ENCODE assay signal across 15 cellular contexts in the genomic region with DNA sequence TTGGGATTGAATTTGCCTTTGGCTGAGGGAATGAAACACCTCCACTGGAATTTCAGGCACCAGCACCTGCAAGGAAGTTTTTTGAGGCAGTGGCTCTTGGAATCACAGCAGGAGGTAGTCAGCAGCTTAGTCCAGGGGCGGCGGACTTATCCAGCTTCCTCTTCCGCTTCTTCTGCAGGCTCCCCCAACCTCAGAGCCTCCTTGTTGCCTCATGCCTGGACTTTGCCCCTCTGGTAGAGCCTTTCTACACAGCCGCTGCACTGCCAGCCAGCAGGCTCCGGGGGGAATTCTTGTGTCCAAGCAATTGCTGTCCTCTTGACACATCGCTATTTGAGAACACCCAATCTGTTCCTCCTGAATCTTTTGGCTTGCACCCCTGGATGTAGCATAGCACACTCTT. TPM values are rescaled to one million over a fixed set of nuclear protein-coding genes. Genes with fewer than 3 reads are reported as not detected.
DNase-seq lines count a peak whose midpoint lies in the region; ATAC-seq and TF ChIP-seq lines count a peak whose summit lies in the region.
"Had no signal": no experiment of that assay in that cellular context is flagged by ENCODE, and none has a peak within 500 bp of the region (broad histone marks: within the 10 kb centered on the region; RNA-seq: fewer than 3 reads in every experiment).

No MANE protein-coding gene starts in this region.

- DNase-seq in left cardiac atrium (no peak), cardiac septum (ENCODE audit: low spot score) (no peak), SKM-1 treated with dmso at 0.1 percent for 144 hours (lab: John Stamatoyannopoulos, UW; ENCODE audit: unreplicated experiment) (peak; percentile 84), left lung (peak; percentile 49 to 68), upper lobe of right lung (no peak)
- no peak for DNase-seq in activated CD4-positive, CD25-positive, alpha-beta regulatory T cell (lab: John Stamatoyannopoulos, UW)
- DNase-seq: activated CD4-positive, alpha-beta T cell treated with anti-CD3 and anti-CD28 coated beads for 48 hours; effector memory CD4-positive, alpha-beta T cell; foreskin melanocyte; NCI-H1105 treated with DMSO at 0.1 percent for 48 hours; NCI-H524 treated with DMSO at 0.1 percent for 48 hours had no signal

- H3K4me3 ChIP-seq in left lung (no peak overlapping the region), upper lobe of right lung (no peak overlapping the region)

- ATAC-seq in left cardiac atrium (peak; percentile 47 to 82), left lung (peak; percentile 71), upper lobe of right lung (peak; percentile 86), HG02759 (IDR thresholded peaks at IDR 0.05; ENCODE audit: unreplicated experiment) (no peak), HG02623 (IDR thresholded peaks at IDR 0.05; ENCODE audit: unreplicated experiment) (no peak)

- intact Hi-C loops in left cardiac atrium (cut with DNase I) (no loop called here), cardiac septum (cut with DNase I) (no loop called here), left lung (cut with DNase I) (no loop called here), upper lobe of right lung (cut with DNase I) (no loop called here)

- H3K9me3 ChIP-seq in left lung (no peaks in the 10 kb centered on the region), upper lobe of right lung (no peaks in the 10 kb centered on the region)

- H3K4me1 ChIP-seq in left lung (peaks cover 0 to 19% of the 10 kb centered on the region in 2 donors), upper lobe of right lung (no peaks in the 10 kb centered on the region)

- H3K27me3 ChIP-seq in left lung (no peaks in the 10 kb centered on the region), upper lobe of right lung (no peaks in the 10 kb centered on the region)

- no peak for TF ChIP-seq CTCF in left lung (IDR thresholded peaks at IDR 0.05)
- TF ChIP-seq CTCF in upper lobe of right lung (IDR thresholded peaks at IDR 0.05): no peak

- H3K27ac ChIP-seq in left lung: no peak overlapping the region
- H3K27ac ChIP-seq in upper lobe of right lung: no peak overlapping the region

- no peaks in the 10 kb centered on the region for H3K36me3 ChIP-seq in left lung
- H3K36me3 ChIP-seq in upper lobe of right lung: no peaks in the 10 kb centered on the region

RNA-seq across cellular contexts. Expression of a gene that starts 4.4 kb away (rescaled TPM):
- 1 to 10 TPM in 1 of 2 donors, under 1 TPM in 1; 0.71 to 1.8 TPM for total RNA-seq in left cardiac atrium
- total RNA-seq in cardiac septum: 0.24 TPM
- 1 to 10 TPM; 1.1 to 2.4 TPM for total RNA-seq in left lung
- total RNA-seq in upper lobe of right lung: 17.3 TPM
- total RNA-seq: A172; activated T-helper 1 cell treated with anti-CD3 and anti-CD28 coated beads, Interleukin-12 subunit alpha, Interleukin-12 subunit beta, Interleukin-2, Interleukin-4 antibody, amounts not matched to agents 30 ng/mL and 10 ng/mL and 1 ng/mL, durations not matched to agents 14 hours and 24 hours and 36 hours had no signal

RNA-seq across cellular contexts. Expression of a gene that starts 24.9 kb away (rescaled TPM):
- total RNA-seq in left cardiac atrium: not detected
- not detected for total RNA-seq in cardiac septum
- 100 to 1,000 TPM; 191 to 624 TPM for total RNA-seq in left lung
- total RNA-seq in upper lobe of right lung: 85.8 TPM
- total RNA-seq: A172; activated T-helper 1 cell treated with anti-CD3 and anti-CD28 coated beads, Interleukin-12 subunit alpha, Interleukin-12 subunit beta, Interleukin-2, Interleukin-4 antibody, amounts not matched to agents 30 ng/mL and 10 ng/mL and 1 ng/mL, durations not matched to agents 14 hours and 24 hours and 36 hours had no signal

RNA-seq across cellular contexts. Expression of a gene that starts 45.4 kb away (rescaled TPM):
- total RNA-seq in left cardiac atrium (1 to 10 TPM; 2.4 to 4.5 TPM), cardiac septum (2.1 TPM), left lung (10 to 100 TPM; 13.4 to 14.2 TPM), upper lobe of right lung (7.0 TPM)
- total RNA-seq: activated T-helper 1 cell treated with anti-CD3 and anti-CD28 coated beads, Interleukin-12 subunit alpha, Interleukin-12 subunit beta, Interleukin-2, Interleukin-4 antibody, amounts not matched to agents 30 ng/mL and 10 ng/mL and 1 ng/mL, durations not matched to agents 14 hours and 24 hours and 36 hours had no signal

Comparison
In these comparisons a context has a peak if more than half of its experiments do, and no peak if none do; other contexts are left out.
1. ATAC-seq: peak in left cardiac atrium (2 of 2), left lung (single experiment) and upper lobe of right lung (single experiment); none in HG02759 (single experiment) and HG02623 (single experiment).
2. DNase-seq: peak in SKM-1 treated with dmso at 0.1 percent for 144 hours (single experiment) and left lung (2 of 2); none in left cardiac atrium (single experiment), cardiac septum (single experiment), upper lobe of right lung (single experiment) and activated CD4-positive, CD25-positive, alpha-beta regulatory T cell (0 of 4).
3. RNA of a gene that starts 24.9 kb away (total RNA-seq): 191 to 624 TPM in left lung and 85.8 TPM in upper lobe of right lung (single experiment); not detected in left cardiac atrium and not detected in cardiac septum (single experiment); every median in the first group is over 10 times any median in the second.